ENCODE assay signal across 1 cellular context in genomic region chr21:35414511-35415139, GRCh38.
TF ChIP-seq lines count a peak whose summit lies in the region.

No MANE protein-coding gene starts in this region.

TF ChIP-seq in GM23338, 12 proteins besides CTCF, POLR2A, EP300 and RAD21 (continued from another document):
- no peak for TF ChIP-seq ZNF462 (CRISPR knock-in tag; IDR thresholded peaks at IDR 0.05)
- no peak for TF ChIP-seq ETS1 (IDR thresholded peaks at IDR 0.05)
- TF ChIP-seq NANOG (IDR thresholded peaks at IDR 0.05; ENCODE audit: borderline replicate concordance): no peak
- no peak for TF ChIP-seq STAT1 (IDR thresholded peaks at IDR 0.05; ENCODE audit: unreplicated experiment)
